Comparison of ENCODE assay signal across 1 cellular context in genomic region chr3:61334783-61335182, GRCh38.
TF ChIP-seq lines count a peak whose summit lies in the region.

No MANE protein-coding gene starts in this region.

TF ChIP-seq in WTC11, 78 proteins besides CTCF, POLR2A, EP300 and RAD21 (continued from another document):
- no peak for TF ChIP-seq PREB (CRISPR knock-in tag; IDR thresholded peaks at IDR 0.05; ENCODE audit: borderline replicate concordance)
- no peak for TF ChIP-seq ZNF396 (CRISPR knock-in tag; IDR thresholded peaks at IDR 0.05; ENCODE audit: borderline replicate concordance)
- TF ChIP-seq SMAD4 (CRISPR knock-in tag; IDR thresholded peaks at IDR 0.05) = no peak
- TF ChIP-seq, protein P1, sequence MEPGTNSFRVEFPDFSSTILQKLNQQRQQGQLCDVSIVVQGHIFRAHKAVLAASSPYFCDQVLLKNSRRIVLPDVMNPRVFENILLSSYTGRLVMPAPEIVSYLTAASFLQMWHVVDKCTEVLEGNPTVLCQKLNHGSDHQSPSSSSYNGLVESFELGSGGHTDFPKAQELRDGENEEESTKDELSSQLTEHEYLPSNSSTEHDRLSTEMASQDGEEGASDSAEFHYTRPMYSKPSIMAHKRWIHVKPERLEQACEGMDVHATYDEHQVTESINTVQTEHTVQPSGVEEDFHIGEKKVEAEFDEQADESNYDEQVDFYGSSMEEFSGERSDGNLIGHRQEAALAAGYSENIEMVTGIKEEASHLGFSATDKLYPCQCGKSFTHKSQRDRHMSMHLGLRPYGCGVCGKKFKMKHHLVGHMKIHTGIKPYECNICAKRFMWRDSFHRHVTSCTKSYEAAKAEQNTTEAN (CRISPR knock-in tag; IDR thresholded peaks at IDR 0.05) = no peak
- no peak for TF ChIP-seq NR1H2 (CRISPR knock-in tag; IDR thresholded peaks at IDR 0.05)
- TF ChIP-seq ETV6 (CRISPR knock-in tag; IDR thresholded peaks at IDR 0.05) = no peak
- no peak for TF ChIP-seq TP53 (CRISPR knock-in tag; IDR thresholded peaks at IDR 0.05)
- no peak for TF ChIP-seq HMGA2 (CRISPR knock-in tag; IDR thresholded peaks at IDR 0.05)
- TF ChIP-seq, protein P2, sequence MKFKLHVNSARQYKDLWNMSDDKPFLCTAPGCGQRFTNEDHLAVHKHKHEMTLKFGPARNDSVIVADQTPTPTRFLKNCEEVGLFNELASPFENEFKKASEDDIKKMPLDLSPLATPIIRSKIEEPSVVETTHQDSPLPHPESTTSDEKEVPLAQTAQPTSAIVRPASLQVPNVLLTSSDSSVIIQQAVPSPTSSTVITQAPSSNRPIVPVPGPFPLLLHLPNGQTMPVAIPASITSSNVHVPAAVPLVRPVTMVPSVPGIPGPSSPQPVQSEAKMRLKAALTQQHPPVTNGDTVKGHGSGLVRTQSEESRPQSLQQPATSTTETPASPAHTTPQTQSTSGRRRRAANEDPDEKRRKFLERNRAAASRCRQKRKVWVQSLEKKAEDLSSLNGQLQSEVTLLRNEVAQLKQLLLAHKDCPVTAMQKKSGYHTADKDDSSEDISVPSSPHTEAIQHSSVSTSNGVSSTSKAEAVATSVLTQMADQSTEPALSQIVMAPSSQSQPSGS (CRISPR knock-in tag; IDR thresholded peaks at IDR 0.05; ENCODE audit: borderline replicate concordance, low read depth) = no peak
- TF ChIP-seq MYBL2 (CRISPR knock-in tag; IDR thresholded peaks at IDR 0.05) = no peak
- TF ChIP-seq, protein P3, sequence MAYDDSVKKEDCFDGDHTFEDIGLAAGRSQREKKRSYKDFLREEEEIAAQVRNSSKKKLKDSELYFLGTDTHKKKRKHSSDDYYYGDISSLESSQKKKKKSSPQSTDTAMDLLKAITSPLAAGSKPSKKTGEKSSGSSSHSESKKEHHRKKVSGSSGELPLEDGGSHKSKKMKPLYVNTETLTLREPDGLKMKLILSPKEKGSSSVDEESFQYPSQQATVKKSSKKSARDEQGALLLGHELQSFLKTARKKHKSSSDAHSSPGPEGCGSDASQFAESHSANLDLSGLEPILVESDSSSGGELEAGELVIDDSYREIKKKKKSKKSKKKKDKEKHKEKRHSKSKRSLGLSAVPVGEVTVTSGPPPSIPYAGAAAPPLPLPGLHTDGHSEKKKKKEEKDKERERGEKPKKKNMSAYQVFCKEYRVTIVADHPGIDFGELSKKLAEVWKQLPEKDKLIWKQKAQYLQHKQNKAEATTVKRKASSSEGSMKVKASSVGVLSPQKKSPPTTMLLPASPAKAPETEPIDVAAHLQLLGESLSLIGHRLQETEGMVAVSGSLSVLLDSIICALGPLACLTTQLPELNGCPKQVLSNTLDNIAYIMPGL (CRISPR knock-in tag; IDR thresholded peaks at IDR 0.05) = no peak
- TF ChIP-seq EMX1 (CRISPR knock-in tag; IDR thresholded peaks at IDR 0.05) = no peak
- no peak for TF ChIP-seq SMAD3 (CRISPR knock-in tag; IDR thresholded peaks at IDR 0.05; ENCODE audit: borderline replicate concordance)
- TF ChIP-seq ZNF423 (CRISPR knock-in tag; IDR thresholded peaks at IDR 0.05) = no peak
